Comparison of ENCODE assay signal across 1 cellular context in the genomic region with DNA sequence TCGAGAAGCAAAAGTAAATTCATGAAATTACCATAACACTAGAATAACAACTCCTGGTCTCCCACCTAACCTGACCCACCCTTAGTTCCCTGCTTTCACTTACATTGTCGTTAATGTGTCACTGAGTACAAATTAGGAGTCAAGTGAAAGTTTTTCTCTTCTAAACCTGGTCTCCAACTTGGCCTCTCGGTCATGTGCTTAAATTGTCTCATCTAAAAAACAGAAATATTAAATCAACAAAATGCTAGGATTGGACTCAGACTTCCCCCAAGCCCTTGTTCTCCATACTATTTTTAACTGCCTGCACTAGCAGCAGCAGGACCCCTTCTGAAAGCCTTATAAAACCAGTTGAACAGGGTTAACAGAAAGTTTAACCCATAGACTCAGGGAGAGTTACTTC.
TF ChIP-seq lines count a peak whose summit lies in the region.

No MANE protein-coding gene starts in this region.

TF ChIP-seq in H1, 55 proteins besides CTCF, POLR2A, EP300 and RAD21:
- no peak for TF ChIP-seq SP2 (IDR thresholded peaks at IDR 0.05; ENCODE audit: low read length)
- TF ChIP-seq, protein P1, sequence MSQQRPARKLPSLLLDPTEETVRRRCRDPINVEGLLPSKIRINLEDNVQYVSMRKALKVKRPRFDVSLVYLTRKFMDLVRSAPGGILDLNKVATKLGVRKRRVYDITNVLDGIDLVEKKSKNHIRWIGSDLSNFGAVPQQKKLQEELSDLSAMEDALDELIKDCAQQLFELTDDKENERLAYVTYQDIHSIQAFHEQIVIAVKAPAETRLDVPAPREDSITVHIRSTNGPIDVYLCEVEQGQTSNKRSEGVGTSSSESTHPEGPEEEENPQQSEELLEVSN (IDR thresholded peaks at IDR 0.05): no peak
